In the genomic region with DNA sequence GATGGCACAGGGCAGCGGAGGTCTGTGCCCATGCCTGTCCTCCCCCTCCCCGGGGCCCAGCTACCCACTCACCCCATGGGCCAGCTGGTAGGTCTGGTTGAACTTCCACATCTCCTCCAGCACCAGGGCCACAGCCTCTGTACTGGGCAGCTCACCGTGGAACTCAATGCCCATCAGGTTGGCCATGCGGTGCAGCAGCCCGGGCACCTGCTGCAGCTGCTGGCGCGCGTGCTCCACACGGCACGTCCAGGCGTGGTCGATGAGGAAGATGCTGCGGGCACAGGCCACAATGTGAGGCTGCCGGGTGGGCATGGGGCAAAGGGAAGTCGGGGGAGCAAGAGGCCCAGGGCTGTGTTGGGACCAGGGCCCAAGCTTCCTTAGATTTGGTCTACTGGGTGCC, we compare ENCODE assay signal across 2 cellular contexts.
TF ChIP-seq lines count a peak whose summit lies in the region.

No MANE protein-coding gene starts in this region.

TF ChIP-seq in HepG2, 621 proteins besides CTCF, POLR2A, EP300 and RAD21:
- TF ChIP-seq ZNF713 (CRISPR knock-in tag; IDR thresholded peaks at IDR 0.05) (no peak), AGO2 (optimal IDR thresholded peaks at IDR 0.05; ENCODE audit: low read depth, low read length) (peak; percentile 65)

TF ChIP-seq in K562, 482 proteins besides CTCF, POLR2A, EP300 and RAD21:
- TF ChIP-seq POLR2G (IDR thresholded peaks at IDR 0.05; ENCODE audit: low read depth, low read length) (peak; percentile 62; the same call in 1 of the 2 replicates), RBFOX2 (IDR thresholded peaks at IDR 0.05; ENCODE audit: low read depth, low read length) (peak; percentile 35; the same call in 1 of the 2 replicates), ZNF212 (CRISPR knock-in tag; IDR thresholded peaks at IDR 0.05) (no peak)
